Comparison of ENCODE assay signal across 8 cellular contexts in genomic region chr1:116372651-116373444, GRCh38. TPM values are rescaled to one million over a fixed set of nuclear protein-coding genes. Genes with fewer than 3 reads are reported as not detected.
A peak's percentile ranks its signal among the peaks of the same experiment; 100 is the strongest.
DNase-seq lines count a peak whose midpoint lies in the region; ATAC-seq and TF ChIP-seq lines count a peak whose summit lies in the region.

ATP1A1 (plus strand) TSS chr1:116373244; CDS start chr1:116373512, 268 bp downstream.

- peak within 1 kb of the TSS; percentile 96 for H3K4me3 ChIP-seq in GM12865 (ENCODE audit: low read depth, low read length)

- peaks cover 20 to 21% of the 10 kb centered on the region in 2 donors for H3K36me3 Mint-ChIP-seq in activated naive CD4-positive, alpha-beta T cell treated with anti-CD3 and anti-CD28 coated beads, Interleukin-2, amount 50 U/mL, for 72 hours

- peak within 1 kb of the TSS; percentile 97 to 98 for H3K27ac Mint-ChIP-seq in activated naive CD4-positive, alpha-beta T cell treated with anti-CD3 and anti-CD28 coated beads, Interleukin-2, amount 50 U/mL, for 72 hours

- ATAC-seq in HG02678 (IDR thresholded peaks at IDR 0.05; ENCODE audit: unreplicated experiment), result peak; percentile 72
- ATAC-seq in activated naive CD4-positive, alpha-beta T cell treated with anti-CD3 and anti-CD28 coated beads, Interleukin-2, amount 50 U/mL, for 72 hours, result peak; percentile 61 to 71
- peak; percentile 78 for ATAC-seq in omental fat pad (ENCODE audit: low FRiP score)

- H3K27ac ChIP-seq in temporal lobe (ENCODE audit: low read depth, low read length), result peak within 1 kb of the TSS; percentile 85

- no peaks in the 10 kb centered on the region for H3K9me3 Mint-ChIP-seq in activated naive CD4-positive, alpha-beta T cell treated with anti-CD3 and anti-CD28 coated beads, Interleukin-2, amount 50 U/mL, for 72 hours

- TF ChIP-seq CTCF in GM12865 (IDR thresholded peaks at IDR 0.05; ENCODE audit: insufficient read depth, low read depth, low read length, missing control alignments) (peak; percentile 6), omental fat pad (IDR thresholded peaks at IDR 0.05) (no peak)

- DNase-seq in GM12865 (ENCODE audit: low read depth) (peak; percentile 97), NCI-H1105 (lab: John Stamatoyannopoulos, UW) (peak; percentile 82), SKM-1 (lab: John Stamatoyannopoulos, UW; ENCODE audit: unreplicated experiment) (peak; percentile 89), glomerular endothelial cell (ENCODE audit: extremely low read depth, low read depth, low spot score) (no peak), omental fat pad (ENCODE audit: low spot score) (peak; percentile 99)
- peak; percentile 97 to 98 for DNase-seq in activated naive CD4-positive, alpha-beta T cell treated with anti-CD3 and anti-CD28 coated beads, Interleukin-2, amount 50 U/mL, for 72 hours (ENCODE audit: low spot score in 2 of 2)

RNA-seq across cellular contexts. Expression of gene ATP1A1, which starts in this region (rescaled TPM):
- 100 to 1,000 TPM; 220 to 337 TPM for total RNA-seq in activated naive CD4-positive, alpha-beta T cell treated with anti-CD3 and anti-CD28 coated beads, Interleukin-2, amount 50 U/mL, for 72 hours
- total RNA-seq in glomerular endothelial cell (213 and 221 TPM in 2 replicates), omental fat pad (100 to 1,000 TPM; 188 to 490 (median 254) TPM), temporal lobe (98.8 TPM)
